ENCODE assay signal across 8 cellular contexts in genomic region chrX:88438209-88438608, GRCh38.
"Had no signal": no experiment of that assay in that cellular context is flagged by ENCODE, and none has a peak within 500 bp of the region (broad histone marks: within the 10 kb centered on the region; RNA-seq: fewer than 3 reads in every experiment).

No MANE protein-coding gene starts in this region.

- H3K4me3 ChIP-seq: GM12878 had no signal

- ATAC-seq: GM12878 had no signal

- DNase-seq: GDM1, GF-D8 had no signal

- FAIRE-seq: G401.6, GM12878, GM12891, GM12892, GM18507, GM19239 had no signal
